Comparison of ENCODE assay signal across 21 cellular contexts in genomic region chr17:37797206-37797605, GRCh38. TPM values are rescaled to one million over a fixed set of nuclear protein-coding genes. Genes with fewer than 3 reads are reported as not detected.
"Had no signal": no experiment of that assay in that cellular context is flagged by ENCODE, and none has a peak within 500 bp of the region (broad histone marks: within the 10 kb centered on the region; RNA-seq: fewer than 3 reads in every experiment).

No MANE protein-coding gene starts in this region.

- ATAC-seq: activated naive CD4-positive, alpha-beta T cell treated with anti-CD3 and anti-CD28 coated beads, Interleukin-2, amount 50 U/mL, for 72 hours; foreskin keratinocyte; lower lobe of right lung had no signal

- H3K4me3 ChIP-seq: adrenal gland, esophagus muscularis mucosa, lower lobe of right lung, right atrium auricular region, tibial nerve had no signal

- DNase-seq: activated CD4-positive, alpha-beta T cell treated with anti-CD3 and anti-CD28 coated beads for 1 hour; activated gamma-delta T cell; adrenal gland; cerebellar nuclear complex; effector CD8-positive, alpha-beta T cell; foreskin keratinocyte; hippocampal formation; lower lobe of right lung; stimulated activated CD4-positive, alpha-beta T cell treated with anti-CD3 and anti-CD28 coated beads, Interleukin-2, amount 100 ng/mL, for 24 hours; stimulated activated naive CD4-positive, alpha-beta T cell treated with Interleukin-2 at 50 U/mL for 16 hours; substantia nigra had no signal

RNA-seq across cellular contexts. Expression of gene HNF1B, which starts 52.3 kb away (rescaled TPM):
- total RNA-seq: bronchial epithelial cell, endothelial cell of umbilical vein, esophagus muscularis mucosa, foreskin keratinocyte, myocyte, omental fat pad, posterior vena cava, right atrium auricular region, skeletal muscle tissue, tibial nerve had no signal
